In genomic region chr2:196927318-196928225, GRCh38 we compare ENCODE assay signal across 8 cellular contexts. TPM values are rescaled to one million over a fixed set of nuclear protein-coding genes. Genes with fewer than 3 reads are reported as not detected.
DNase-seq lines count a peak whose midpoint lies in the region; ATAC-seq lines count a peak whose summit lies in the region.

No MANE protein-coding gene starts in this region.

- no peaks in the 10 kb centered on the region for H3K36me3 ChIP-seq in SJCRH30
- H3K36me3 ChIP-seq in iPS-20b (ENCODE audit: insufficient read depth, low read depth, low read length), result no peaks in the 10 kb centered on the region

- no peaks in the 10 kb centered on the region for H3K27me3 ChIP-seq in SJCRH30
- H3K27me3 ChIP-seq in iPS-20b (ENCODE audit: insufficient read depth, low read length), result no peaks in the 10 kb centered on the region

- H3K4me3 ChIP-seq in SJCRH30 (peak overlapping the region; percentile 91), iPS-20b (ENCODE audit: low read length) (peak overlapping the region; percentile 100), skin epidermis (peak overlapping the region; percentile 54 to 87 (median 76))

- peak; percentile 0 for ATAC-seq in HG03342 (IDR thresholded peaks at IDR 0.05; ENCODE audit: unreplicated experiment)
- no peak for ATAC-seq in HG03432 (IDR thresholded peaks at IDR 0.05; ENCODE audit: unreplicated experiment)

- H3K4me1 ChIP-seq in SJCRH30 (peaks cover 10% of the 10 kb centered on the region; the same call in 1 of the 2 replicates), iPS-20b (ENCODE audit: insufficient read depth, low read length) (peaks cover 13% of the 10 kb centered on the region; the same call in 1 of the 2 replicates)

- peak overlapping the region; percentile 96; the same call in 1 of the 2 replicates for H3K9ac ChIP-seq in iPS-20b (ENCODE audit: low read depth, low read length)

- H3K9me3 ChIP-seq in SJCRH30 (replicated peaks) (no peaks in the 10 kb centered on the region), iPS-20b (ENCODE audit: insufficient read depth, low read depth, low read length) (no peaks in the 10 kb centered on the region)

- DNase-seq in ELR (ENCODE audit: low read depth) (peak; percentile 75), SJCRH30 (peak; percentile 13 to 54), amniotic stem cell (lab: John Stamatoyannopoulos, UW) (peak; percentile 10), HuH-7.5 (ENCODE audit: low spot score) (no peak)

- H3K27ac ChIP-seq in SJCRH30 (peak overlapping the region; percentile 68), iPS-20b (ENCODE audit: low read length) (peak overlapping the region; percentile 33), skin epidermis (peak overlapping the region in 20 of 21 experiments; percentile 70 to 94 (median 88))

RNA-seq across cellular contexts. Expression of gene PGAP1, which starts 1.1 kb away (rescaled TPM):
- 12.0 and 14.9 TPM in 2 replicates for total RNA-seq in SJCRH30 (2014; rRNA removed; shearing (Covaris generic))

Comparison
In these comparisons a context has a peak if more than half of its experiments do, and no peak if none do; other contexts are left out.
1. H3K27ac ChIP-seq: peak in every context shown above with its lines; median percentile 88 in skin epidermis; 68 in SJCRH30; 33 in iPS-20b.